ENCODE assay signal across 15 cellular contexts in genomic region chr10:117399341-117400196, GRCh38. TPM values are rescaled to one million over a fixed set of nuclear protein-coding genes. Genes with fewer than 3 reads are reported as not detected.
A peak's percentile ranks its signal among the peaks of the same experiment; 100 is the strongest.
DNase-seq lines count a peak whose midpoint lies in the region; TF ChIP-seq lines count a peak whose summit lies in the region.
"Had no signal": no experiment of that assay in that cellular context is flagged by ENCODE, and none has a peak within 500 bp of the region (broad histone marks: within the 10 kb centered on the region; RNA-seq: fewer than 3 reads in every experiment).

No MANE protein-coding gene starts in this region.

- CTCF ChIA-PET in PC-9 (lab: Charles Lee) = no interaction called here

- H3K9ac ChIP-seq in Loucy (ENCODE audit: low read depth, low read length, poor library complexity, severe bottlenecking) (no peak overlapping the region), trophoblast cell (ENCODE audit: low read length) (no peak overlapping the region)
- H3K9ac ChIP-seq: GM23248 had no signal

- no peak overlapping the region for H2AK5ac ChIP-seq in trophoblast cell (ENCODE audit: low read length)

- H3K79me1 ChIP-seq in trophoblast cell (ENCODE audit: low read length) = no peaks in the 10 kb centered on the region

- H3K4ac ChIP-seq in trophoblast cell (ENCODE audit: low read depth, low read length) = no peak overlapping the region

- no peak overlapping the region for H4K91ac ChIP-seq in trophoblast cell (ENCODE audit: low read depth, low read length)

- H3K27ac ChIP-seq in PC-9 (peak overlapping the region; percentile 18; the same call in 1 of the 2 replicates), trophoblast cell (ENCODE audit: low read depth, low read length) (no peak overlapping the region)
- H3K27ac ChIP-seq: GM23248 had no signal

- H3K27me3 ChIP-seq in Loucy (ENCODE audit: insufficient read depth, low read length, poor library complexity, severe bottlenecking) (no peaks in the 10 kb centered on the region), PC-9 (ENCODE audit: insufficient read depth, low read depth) (no peaks in the 10 kb centered on the region), trophoblast cell (ENCODE audit: insufficient read depth, low read length) (no peaks in the 10 kb centered on the region)
- H3K27me3 ChIP-seq: BE2C had no signal

- TF ChIP-seq CTCF in Loucy (conservative IDR thresholded peaks at IDR 0.05; ENCODE audit: low read length) (no peak), PC-9 (conservative IDR thresholded peaks at IDR 0.05) (no peak), GM20000 (IDR thresholded peaks at IDR 0.05; ENCODE audit: extremely low read depth, missing control alignments) (no peak)

- H3K36me3 ChIP-seq in Loucy (ENCODE audit: insufficient read depth, low read length) (no peaks in the 10 kb centered on the region), PC-9 (ENCODE audit: low read depth) (no peaks in the 10 kb centered on the region), trophoblast cell (ENCODE audit: control insufficient read depth in 1 of 2, insufficient read depth in 2 of 2, low read length in 2 of 2) (no peaks in the 10 kb centered on the region)
- H3K36me3 ChIP-seq: BE2C had no signal

- POLR2A ChIA-PET in PC-9 (lab: Charles Lee; ENCODE audit: unreplicated experiment) = no interaction called here

- H3K79me2 ChIP-seq in Loucy (ENCODE audit: insufficient read depth, low read length) = no peaks in the 10 kb centered on the region
- no peaks in the 10 kb centered on the region for H3K79me2 ChIP-seq in PC-9 (ENCODE audit: low read depth)
- H3K79me2 ChIP-seq in trophoblast cell (ENCODE audit: control insufficient read depth, insufficient read depth, low read length, poor library complexity) = no peaks in the 10 kb centered on the region

- no peak overlapping the region for H4K12ac ChIP-seq in trophoblast cell (ENCODE audit: low read depth, low read length)

- no peaks in the 10 kb centered on the region for H3F3A ChIP-seq in Loucy (ENCODE audit: low read depth)
- H3F3A ChIP-seq in PC-9 (ENCODE audit: insufficient read depth, low read depth) = 0 out of 2 replicates have a peak, but pooled peaks cover 4% of the 10 kb centered on the region

- WGBS in trophoblast cell (ENCODE audit: extremely low coverage, insufficient coverage, insufficient read length) = no CpG with 5 or more reads among the region's 6 CpGs

- H2AFZ ChIP-seq in Loucy (ENCODE audit: low read length) (peak overlapping the region; percentile 37), PC-9 (no peak overlapping the region), trophoblast cell (ENCODE audit: insufficient read depth, low read length, poor library complexity) (no peak overlapping the region)
- H2AFZ ChIP-seq: GM23248 had no signal

- H3K9me2 ChIP-seq in Loucy (replicated peaks; ENCODE audit: low read depth, low read length) = no peaks in the 10 kb centered on the region
- no peaks in the 10 kb centered on the region for H3K9me2 ChIP-seq in PC-9 (ENCODE audit: insufficient read depth)

- H3K4me1 ChIP-seq in Loucy (ENCODE audit: insufficient read depth, low read length, poor library complexity, severe bottlenecking) (peaks cover 45% of the 10 kb centered on the region), PC-9 (replicated peaks; ENCODE audit: insufficient read depth) (peaks cover 7% of the 10 kb centered on the region), trophoblast cell (ENCODE audit: control insufficient read depth in 1 of 2, insufficient read depth in 2 of 2, low read length in 2 of 2) (no peaks in the 10 kb centered on the region)
- H3K4me1 ChIP-seq: BE2C had no signal

- H3K4me3 ChIP-seq in Loucy (ENCODE audit: low read length, poor library complexity, severe bottlenecking) = peak overlapping the region; percentile 7
- no peak overlapping the region for H3K4me3 ChIP-seq in PC-9
- H3K4me3 ChIP-seq in trophoblast cell (ENCODE audit: low read depth, low read length) = no peak overlapping the region
- H3K4me3 ChIP-seq: GM12878, GM23248 had no signal

- no peak overlapping the region for H2BK5ac ChIP-seq in trophoblast cell (ENCODE audit: low read depth, low read length, poor library complexity)

- DNase-seq in Caki2 (ENCODE audit: low read depth) (peak; percentile 60), PC-9 (peak in 1 of 2 experiments; percentile 86), trophoblast cell (peak; percentile 62 to 89), GM20000 (ENCODE audit: low spot score) (no peak), germinal center (ENCODE audit: low spot score) (no peak), pons (ENCODE audit: low spot score) (no peak)
- DNase-seq: BE2C; CD8-positive, alpha-beta memory T cell; EL; GM23248; NCI-H187 treated with DMSO at 0.1 percent for 48 hours; RPMI8226; T-cell had no signal

- H4K20me1 ChIP-seq in Loucy (ENCODE audit: insufficient read depth, low read length, poor library complexity, severe bottlenecking) (no peaks in the 10 kb centered on the region), PC-9 (ENCODE audit: insufficient read depth) (no peaks in the 10 kb centered on the region)

- no peak overlapping the region for H3K14ac ChIP-seq in trophoblast cell (ENCODE audit: low read length)

- H2BK12ac ChIP-seq in trophoblast cell (ENCODE audit: low read length) = no peak overlapping the region

- intact Hi-C loops in PC-9 (cut with micrococcal nuclease; ENCODE audit: unreplicated experiment) = no loop called here

- no TSS peak for BruUV-seq in PC-9 (replicated peaks; lab: Mats Ljungman, UMichigan)

- H3K9me3 ChIP-seq in Loucy (ENCODE audit: insufficient read depth, low read depth, low read length) = no peaks in the 10 kb centered on the region
- no peaks in the 10 kb centered on the region for H3K9me3 ChIP-seq in PC-9 (ENCODE audit: insufficient read depth, low read depth)
- peaks cover 1% of the 10 kb centered on the region for H3K9me3 ChIP-seq in trophoblast cell (ENCODE audit: insufficient read depth, low read depth, low read length)
- H3K9me3 ChIP-seq: BE2C had no signal

- H3K4me2 ChIP-seq in Loucy (ENCODE audit: low read depth, low read length, poor library complexity, severe bottlenecking) (peak overlapping the region; percentile 53), PC-9 (peak overlapping the region; percentile 14; the same call in 1 of the 2 replicates), trophoblast cell (ENCODE audit: low read length) (no peak overlapping the region)

- H3K18ac ChIP-seq in trophoblast cell (ENCODE audit: low read length) = no peak overlapping the region

- H3K23ac ChIP-seq in trophoblast cell (ENCODE audit: low read length) = no peak overlapping the region

- no peak overlapping the region for H2BK120ac ChIP-seq in trophoblast cell (ENCODE audit: insufficient read depth, low read length, poor library complexity)

- in situ Hi-C loops in Caki2 (cut with HindIII; ENCODE audit: low pct_unique_long_range_greater_than_20kb, low sequenced_read_pairs) = no loop called here

- H4K8ac ChIP-seq in trophoblast cell (ENCODE audit: low read depth, low read length) = no peak overlapping the region

RNA-seq across cellular contexts. Expression of gene PDZD8, which starts 24.3 kb away (rescaled TPM):
- 31.6 and 47.2 TPM in 2 replicates for total RNA-seq in Caki2 (2014; rRNA removed; shearing (Covaris generic); ENCODE audit: low replicate concordance)
- total RNA-seq in PC-9 (2021) = 13.1 and 16.0 TPM in 2 replicates
- polyA plus RNA-seq in trophoblast cell (2013) = 12.6 and 13.2 TPM in 2 replicates

Comparison
In these comparisons a context has a peak if more than half of its experiments do, and no peak if none do; other contexts are left out.
1. DNase-seq: peak in Caki2 (single experiment) and trophoblast cell (2 of 2); none in GM20000 (single experiment), germinal center (single experiment) and pons (single experiment).